Comparison of ENCODE assay signal across 8 cellular contexts in the genomic region with DNA sequence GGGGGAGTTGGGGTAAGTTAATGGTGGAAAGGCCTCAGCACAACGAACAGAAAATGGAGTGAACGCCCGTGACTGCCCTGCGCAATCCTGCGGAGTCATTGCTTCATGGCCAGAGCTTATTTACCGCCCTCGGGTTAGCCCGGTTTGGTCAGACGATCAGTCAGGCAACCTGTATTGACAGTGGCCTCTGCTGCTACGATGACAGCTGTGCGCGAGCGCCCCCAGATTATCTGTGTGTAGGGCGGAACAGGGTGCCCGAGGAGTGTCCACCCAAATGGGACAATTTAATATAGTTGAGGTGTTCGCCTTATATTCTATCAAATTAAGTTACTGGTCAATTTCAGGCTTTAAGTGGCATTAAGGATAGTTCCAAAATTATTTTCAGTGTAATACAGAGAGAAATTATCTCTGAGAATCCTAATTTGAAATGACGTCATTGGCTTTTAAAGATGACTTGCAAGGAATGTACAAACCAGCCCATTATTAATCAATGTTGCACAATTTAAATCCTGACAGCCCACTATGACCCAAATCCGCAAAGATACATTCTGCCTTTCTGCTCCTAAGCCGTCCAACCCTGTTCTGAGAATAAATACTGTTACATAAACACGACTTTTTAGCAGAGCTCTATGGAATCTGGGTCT. TPM values are rescaled to one million over a fixed set of nuclear protein-coding genes. Genes with fewer than 3 reads are reported as not detected.
DNase-seq lines count a peak whose midpoint lies in the region; ATAC-seq and TF ChIP-seq lines count a peak whose summit lies in the region.

No MANE protein-coding gene starts in this region.

- H3K27ac ChIP-seq in esophagus muscularis mucosa (replicated peaks in 1 of 4) (peak overlapping the region; percentile 97 to 99 (median 98)), muscle layer of duodenum (ENCODE audit: low read length) (peak overlapping the region; percentile 99)

- no peak for TF ChIP-seq POLR2A in esophagus muscularis mucosa (IDR thresholded peaks at IDR 0.05; ENCODE audit: low read depth)

- H3K27me3 ChIP-seq in esophagus muscularis mucosa (no peaks in the 10 kb centered on the region), muscle layer of duodenum (ENCODE audit: low read depth, low read length) (no peaks in the 10 kb centered on the region)

- H3K4me1 Mint-ChIP-seq in stimulated activated memory B cell treated with anti-CD40 and anti-IgM and Interleukin-4, amounts not matched to agents 10 μg/mL and 1 μg/mL and 100 μg/mL, for 72 hours: peaks cover 30% of the 10 kb centered on the region

- H3K36me3 ChIP-seq in esophagus muscularis mucosa (peaks cover 0 to 7% (median 0%) of the 10 kb centered on the region in 4 donors), muscle layer of duodenum (ENCODE audit: control insufficient read depth in 1 of 2, insufficient read depth in 2 of 2, low read length in 2 of 2) (peaks cover 0 to 21% of the 10 kb centered on the region in 2 donors)

- intact Hi-C loops in esophagus muscularis mucosa (cut with DNase I): loop anchor here (5.0 kb wide), 1 partner anchor 214 kb away; a partner anchor contains a TSS

- H3K4me3 ChIP-seq in esophagus muscularis mucosa: peak overlapping the region; percentile 87 to 97 (median 90)
- H3K4me3 ChIP-seq in muscle layer of duodenum (ENCODE audit: low read depth in 1 of 2, low read length in 2 of 2): peak overlapping the region; percentile 87 to 90

- H3K27me3 Mint-ChIP-seq in stimulated activated memory B cell treated with anti-CD40 and anti-IgM and Interleukin-4, amounts not matched to agents 10 μg/mL and 1 μg/mL and 100 μg/mL, for 72 hours: no peaks in the 10 kb centered on the region

- peak overlapping the region; percentile 100 for H3K4me3 Mint-ChIP-seq in stimulated activated memory B cell treated with anti-CD40 and anti-IgM and Interleukin-4, amounts not matched to agents 10 μg/mL and 1 μg/mL and 100 μg/mL, for 72 hours

- no peak for TF ChIP-seq EP300 in esophagus muscularis mucosa (IDR thresholded peaks at IDR 0.05)

- H3K4me1 ChIP-seq in esophagus muscularis mucosa: peaks cover 20 to 37% (median 34%) of the 10 kb centered on the region in 4 donors
- H3K4me1 ChIP-seq in muscle layer of duodenum (ENCODE audit: control insufficient read depth in 1 of 2, insufficient read depth in 2 of 2, low read length in 2 of 2): peaks cover 5 to 20% of the 10 kb centered on the region in 2 donors

- H3K36me3 Mint-ChIP-seq in stimulated activated memory B cell treated with anti-CD40 and anti-IgM and Interleukin-4, amounts not matched to agents 10 μg/mL and 1 μg/mL and 100 μg/mL, for 72 hours: peaks cover 17% of the 10 kb centered on the region

- peak; percentile 57 for ATAC-seq in HG02938 (IDR thresholded peaks at IDR 0.05; ENCODE audit: unreplicated experiment)
- peak; percentile 82 for ATAC-seq in stimulated activated memory B cell treated with anti-CD40 and anti-IgM and Interleukin-4, amounts not matched to agents 10 μg/mL and 1 μg/mL and 100 μg/mL, for 72 hours

- H3K9me3 ChIP-seq in esophagus muscularis mucosa: no peaks in the 10 kb centered on the region
- no peaks in the 10 kb centered on the region for H3K9me3 ChIP-seq in muscle layer of duodenum (ENCODE audit: control insufficient read depth in 1 of 2, low read length in 2 of 2)

- WGBS in esophagus muscularis mucosa: 16% methylated on average over 20 of the region's 20 CpGs

- H3K27ac Mint-ChIP-seq in stimulated activated memory B cell treated with anti-CD40 and anti-IgM and Interleukin-4, amounts not matched to agents 10 μg/mL and 1 μg/mL and 100 μg/mL, for 72 hours: peak overlapping the region; percentile 100

- peak; percentile 87 for DNase-seq in activated effector memory CD4-positive, alpha-beta T cell treated with anti-CD3 and anti-CD28 coated beads, Interleukin-2, amount 50 U/mL, for 16 hours
- DNase-seq in activated effector memory CD4-positive, alpha-beta T cell treated with Interleukin-2 at 50 U/mL for 16 hours: no peak
- peak; percentile 78 for DNase-seq in NCI-H69 (lab: John Stamatoyannopoulos, UW)
- peak; percentile 41 for DNase-seq in activated T-cell treated with anti-CD3 and anti-CD28 coated beads for 1 hour (ENCODE audit: low read depth)
- DNase-seq in esophagus muscularis mucosa (ENCODE audit: extremely low spot score): peak; percentile 92

- H3K9me3 Mint-ChIP-seq in stimulated activated memory B cell treated with anti-CD40 and anti-IgM and Interleukin-4, amounts not matched to agents 10 μg/mL and 1 μg/mL and 100 μg/mL, for 72 hours: no peaks in the 10 kb centered on the region

- no peak for TF ChIP-seq CTCF in esophagus muscularis mucosa (IDR thresholded peaks at IDR 0.05)

RNA-seq across cellular contexts. Expression of a gene that starts 0.9 kb away (rescaled TPM):
- total RNA-seq in esophagus muscularis mucosa: 100 to 1,000 TPM; 112 to 123 (median 119) TPM
